In the genomic region with DNA sequence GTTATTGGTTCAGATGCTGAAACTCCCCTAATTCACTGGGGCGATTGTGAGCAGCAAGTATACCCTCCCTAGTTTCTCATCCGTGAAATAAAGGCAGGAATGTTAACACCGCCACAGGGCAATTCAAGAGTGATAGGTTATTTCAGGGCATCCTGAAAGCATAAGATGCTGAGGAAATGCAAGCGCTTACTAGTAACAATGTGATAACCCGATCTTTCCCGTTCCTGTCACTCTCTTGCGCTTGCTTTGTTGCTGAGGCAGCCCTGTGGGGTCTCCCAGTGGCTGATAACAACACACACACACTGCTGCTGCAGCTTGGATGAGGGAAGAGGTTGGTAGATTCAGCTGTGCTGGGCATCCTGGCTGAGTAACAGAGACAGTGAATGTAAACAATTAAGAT, we compare ENCODE assay signal across 24 cellular contexts.
DNase-seq lines count a peak whose midpoint lies in the region; TF ChIP-seq lines count a peak whose summit lies in the region.
"Had no signal": no experiment of that assay in that cellular context is flagged by ENCODE, and none has a peak within 500 bp of the region (broad histone marks: within the 10 kb centered on the region; RNA-seq: fewer than 3 reads in every experiment).

No MANE protein-coding gene starts in this region.

- TF ChIP-seq CTCF in nephron (IDR thresholded peaks at IDR 0.05; ENCODE audit: unreplicated experiment in 3 of 3) = no peak

- H3K4me3 Mint-ChIP-seq in nephron = no peak overlapping the region
- no peak overlapping the region for H3K4me3 Mint-ChIP-seq in CD4-positive, alpha-beta memory T cell
- H3K4me3 Mint-ChIP-seq: activated naive CD8-positive, alpha-beta T cell; memory B cell; T-helper 17 cell had no signal

- H3K36me3 ChIP-seq in CD4-positive, alpha-beta memory T cell (ENCODE audit: insufficient read depth, low read length) = no peaks in the 10 kb centered on the region
- H3K36me3 ChIP-seq: BLaER1, gastroesophageal sphincter, ovary had no signal

- no peaks in the 10 kb centered on the region for H3K4me1 ChIP-seq in CD4-positive, alpha-beta memory T cell (ENCODE audit: insufficient read depth, low read length)
- H3K4me1 ChIP-seq: BLaER1, gastroesophageal sphincter had no signal

- H3K27me3 ChIP-seq in CD4-positive, alpha-beta memory T cell (ENCODE audit: insufficient read depth, low read length) = no peaks in the 10 kb centered on the region
- H3K27me3 ChIP-seq: BLaER1, gastroesophageal sphincter, ovary had no signal

- peak; percentile 71 for DNase-seq in ELF-1 (ENCODE audit: low read depth, low spot score)
- DNase-seq in NCI-H1694 treated with DMSO at 0.1 percent for 48 hours (lab: John Stamatoyannopoulos, UW) = peak; percentile 75
- peak; percentile 7 to 60 for DNase-seq in dermis microvascular lymphatic vessel endothelial cell (ENCODE audit: low read depth in 2 of 2)
- DNase-seq in globus pallidus (ENCODE audit: low spot score) = no peak
- no peak for DNase-seq in CD4-positive, alpha-beta memory T cell
- DNase-seq in Kasumi-1 (lab: John Stamatoyannopoulos, UW) = no peak
- no peak for DNase-seq in kidney tubule cell (ENCODE audit: low spot score)
- DNase-seq: Calu3; cerebellar nuclear complex; effector memory CD4-positive, alpha-beta T cell; KG1; kidney glomerular epithelial cell; MV-4-11; NCI-H1930; NCI-H510A treated with DMSO at 0.1 percent for 48 hours; NK-92 treated with Interleukin-12 subunit alpha and Interleukin-12 subunit beta, amount 100 ng/mL, for 24 hours; ovary; T-helper 17 cell had no signal

- no peaks in the 10 kb centered on the region for H3K9me3 Mint-ChIP-seq in nephron
- no peaks in the 10 kb centered on the region for H3K9me3 Mint-ChIP-seq in CD4-positive, alpha-beta memory T cell
- H3K9me3 Mint-ChIP-seq: memory B cell had no signal

- peaks cover 4% of the 10 kb centered on the region for H3K36me3 Mint-ChIP-seq in nephron (ENCODE audit: low read depth)
- no peaks in the 10 kb centered on the region for H3K36me3 Mint-ChIP-seq in CD4-positive, alpha-beta memory T cell
- H3K36me3 Mint-ChIP-seq: memory B cell had no signal

- peak overlapping the region in 2 of 3 experiments; percentile 5 to 47 for H3K27ac Mint-ChIP-seq in nephron
- no peak overlapping the region for H3K27ac Mint-ChIP-seq in CD4-positive, alpha-beta memory T cell
- H3K27ac Mint-ChIP-seq: activated naive CD8-positive, alpha-beta T cell; memory B cell; T-helper 17 cell had no signal

- intact Hi-C loops in CD4-positive, alpha-beta memory T cell (cut with micrococcal nuclease) = no loop called here

- H3K4me3 ChIP-seq in CD4-positive, alpha-beta memory T cell (ENCODE audit: low read length in 2 of 2) = no peak overlapping the region
- H3K4me3 ChIP-seq: BLaER1, gastroesophageal sphincter, ovary had no signal

- H3K27ac ChIP-seq in CD4-positive, alpha-beta memory T cell (ENCODE audit: low read depth, low read length) = no peak overlapping the region
- H3K27ac ChIP-seq: BLaER1, gastroesophageal sphincter, ovary, VCaP had no signal

- POLR2A ChIA-PET in CD4-positive, alpha-beta memory T cell (lab: Charles Lee; ENCODE audit: partially characterized antibody) = interaction anchor here (0.5 kb wide), 1 partner anchor 25 kb away, joined by 4 read pairs; no protein-coding TSS in a partner anchor

- CTCF ChIA-PET in CD4-positive, alpha-beta memory T cell (lab: Charles Lee; ENCODE audit: partially characterized antibody) = no interaction called here

- peaks cover 14% of the 10 kb centered on the region for H3K4me1 Mint-ChIP-seq in nephron
- H3K4me1 Mint-ChIP-seq in CD4-positive, alpha-beta memory T cell = no peaks in the 10 kb centered on the region
- H3K4me1 Mint-ChIP-seq: memory B cell had no signal

- no peaks in the 10 kb centered on the region for H3K9me3 ChIP-seq in CD4-positive, alpha-beta memory T cell (ENCODE audit: control insufficient read depth in 1 of 2, low read length in 2 of 2)
- H3K9me3 ChIP-seq: BLaER1, gastroesophageal sphincter, ovary had no signal

- H3K27me3 Mint-ChIP-seq in nephron (ENCODE audit: low read depth) = no peaks in the 10 kb centered on the region
- peaks cover 13 to 30% of the 10 kb centered on the region in 2 donors for H3K27me3 Mint-ChIP-seq in CD4-positive, alpha-beta memory T cell

Comparison
In these comparisons a context has a peak if more than half of its experiments do, and no peak if none do; other contexts are left out.
1. DNase-seq: peak in ELF-1 (single experiment), NCI-H1694 treated with DMSO at 0.1 percent for 48 hours (single experiment) and dermis microvascular lymphatic vessel endothelial cell (2 of 2); none in globus pallidus (single experiment), CD4-positive, alpha-beta memory T cell (0 of 5), Kasumi-1 (0 of 2) and kidney tubule cell (single experiment).
2. H3K27ac Mint-ChIP-seq: peak in nephron (2 of 3); none in CD4-positive, alpha-beta memory T cell (0 of 7).